ENCODE assay signal across 7 cellular contexts in genomic region chr11:118913411-118914125, GRCh38. TPM values are rescaled to one million over a fixed set of nuclear protein-coding genes. Genes with fewer than 3 reads are reported as not detected.
A peak's percentile ranks its signal among the peaks of the same experiment; 100 is the strongest.
DNase-seq lines count a peak whose midpoint lies in the region; ATAC-seq and TF ChIP-seq lines count a peak whose summit lies in the region.

No MANE protein-coding gene starts in this region.

- peaks cover 7% of the 10 kb centered on the region for H3K27me3 Mint-ChIP-seq in glutamatergic neuron (ENCODE audit: unreplicated experiment)

- peak; percentile 0 for ATAC-seq in stimulated activated naive CD8-positive, alpha-beta T cell treated with anti-CD3 and anti-CD28 coated beads, Interleukin-15, Interleukin-2, amounts not matched to agents 100 U/mL and 50 U/mL, for 24 hours
- ATAC-seq in HG02885 (IDR thresholded peaks at IDR 0.05; ENCODE audit: poor library complexity, unreplicated experiment) = no peak

- peaks cover 43% of the 10 kb centered on the region for H3K4me1 Mint-ChIP-seq in glutamatergic neuron (ENCODE audit: low read depth, unreplicated experiment)

- peaks cover 83% of the 10 kb centered on the region for H3K4me1 ChIP-seq in iPS-18a (ENCODE audit: control insufficient read depth, low read depth, low read length)

- H3K9me3 Mint-ChIP-seq in glutamatergic neuron (ENCODE audit: unreplicated experiment) = peaks cover 2% of the 10 kb centered on the region

- DNase-seq in activated gamma-delta T cell (lab: John Stamatoyannopoulos, UW) = peak; percentile 53
- peak; percentile 71 for DNase-seq in stimulated activated naive CD8-positive, alpha-beta T cell treated with anti-CD3 and anti-CD28 coated beads, Interleukin-15, Interleukin-2, amounts not matched to agents 100 U/mL and 50 U/mL, for 24 hours
- DNase-seq in glutamatergic neuron = no peak
- no peak for DNase-seq in stimulated activated CD4-positive, alpha-beta T cell treated with anti-CD3 and anti-CD28 coated beads, Interleukin-1b, Interleukin-23, amount 100 ng/mL, for 48 hours

- H3K4me3 Mint-ChIP-seq in glutamatergic neuron (ENCODE audit: unreplicated experiment) = no peak overlapping the region

- no peaks in the 10 kb centered on the region for H3K9me3 ChIP-seq in KOPT-K1 (ENCODE audit: insufficient read depth, low read length, poor library complexity, severe bottlenecking)
- no peaks in the 10 kb centered on the region for H3K9me3 ChIP-seq in iPS-18a (ENCODE audit: control insufficient read depth, low read depth, low read length)

- peak overlapping the region; percentile 73 for H3K27ac ChIP-seq in KOPT-K1 (ENCODE audit: low read depth, low read length, poor library complexity, severe bottlenecking)
- peak overlapping the region; percentile 27 for H3K27ac ChIP-seq in iPS-18a (ENCODE audit: low read length)

- H3K4me3 ChIP-seq in iPS-18a (ENCODE audit: low read length) = peak overlapping the region; percentile 62

- no peaks in the 10 kb centered on the region for H3K36me3 Mint-ChIP-seq in glutamatergic neuron (ENCODE audit: unreplicated experiment)

- H3K36me3 ChIP-seq in KOPT-K1 (ENCODE audit: insufficient read depth, low read length) = no peaks in the 10 kb centered on the region
- H3K36me3 ChIP-seq in iPS-18a (ENCODE audit: control insufficient read depth, low read depth, low read length) = no peaks in the 10 kb centered on the region

- no peak for TF ChIP-seq CTCF in glutamatergic neuron (IDR thresholded peaks at IDR 0.05; ENCODE audit: partially characterized antibody, unreplicated experiment)

- no peak overlapping the region for H3K9ac ChIP-seq in iPS-18a (ENCODE audit: low read length)

- H3K27me3 ChIP-seq in iPS-18a (ENCODE audit: control insufficient read depth, insufficient read depth, low read length) = no peaks in the 10 kb centered on the region

- H3K27ac Mint-ChIP-seq in glutamatergic neuron (ENCODE audit: unreplicated experiment) = no peak overlapping the region

RNA-seq across cellular contexts. Expression of gene BCL9L, which starts 12.2 kb away (rescaled TPM):
- 13.0 TPM for total RNA-seq in glutamatergic neuron (ENCODE audit: unreplicated experiment)

RNA-seq across cellular contexts. Expression of gene CXCR5, which starts 29.9 kb away (rescaled TPM):
- total RNA-seq in glutamatergic neuron (ENCODE audit: unreplicated experiment) = not detected

RNA-seq across cellular contexts. Expression of gene UPK2, which starts 42.5 kb away (rescaled TPM):
- not detected for total RNA-seq in glutamatergic neuron (ENCODE audit: unreplicated experiment)

RNA-seq across cellular contexts. Expression of gene FOXR1, which starts 58.0 kb away (rescaled TPM):
- total RNA-seq in glutamatergic neuron (ENCODE audit: unreplicated experiment) = not detected

Comparison
In these comparisons a context has a peak if more than half of its experiments do, and no peak if none do; other contexts are left out.
1. DNase-seq: peak in activated gamma-delta T cell (single experiment) and stimulated activated naive CD8-positive, alpha-beta T cell treated with anti-CD3 and anti-CD28 coated beads, Interleukin-15, Interleukin-2, amounts not matched to agents 100 U/mL and 50 U/mL, for 24 hours (single experiment); none in glutamatergic neuron (single experiment) and stimulated activated CD4-positive, alpha-beta T cell treated with anti-CD3 and anti-CD28 coated beads, Interleukin-1b, Interleukin-23, amount 100 ng/mL, for 48 hours (single experiment).